Comparison of ENCODE assay signal across 1 cellular context in the genomic region with DNA sequence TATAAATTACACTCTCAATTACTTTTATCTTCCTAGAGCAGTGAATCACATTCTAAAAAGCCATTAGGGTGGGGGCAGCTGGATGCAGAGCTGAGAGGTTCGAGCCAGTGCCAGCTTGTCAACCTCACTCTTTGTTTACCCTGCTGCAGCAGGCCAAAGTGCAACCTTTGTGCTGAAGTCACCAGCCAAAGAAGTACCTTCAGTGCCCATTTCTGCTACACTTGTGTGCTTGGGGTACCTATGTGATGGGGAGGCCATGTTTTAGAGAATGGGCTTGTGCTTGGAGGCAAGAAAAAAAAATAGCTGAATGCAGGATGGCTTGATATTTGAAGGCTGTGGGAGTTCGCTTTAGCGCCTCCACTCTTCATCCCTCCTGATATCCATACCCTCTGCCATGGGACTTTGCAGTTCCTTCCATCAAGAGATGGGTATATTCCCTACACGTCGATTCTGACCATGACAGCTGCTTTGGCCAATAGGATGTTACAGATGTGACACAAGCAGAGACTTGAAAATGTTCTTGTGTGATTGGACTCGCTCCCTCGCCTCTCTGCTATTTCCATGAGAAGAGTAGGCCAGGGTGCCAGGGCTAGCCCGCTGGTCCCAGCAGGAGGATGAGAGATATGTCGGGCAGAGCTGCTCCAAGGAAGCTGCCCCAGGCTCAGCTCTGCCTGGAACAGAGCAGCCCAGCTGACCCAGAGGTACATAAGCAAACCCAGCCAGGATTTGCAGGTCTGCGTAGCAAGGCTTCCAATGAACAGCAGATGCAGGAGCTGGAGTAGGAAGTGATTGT.
TF ChIP-seq lines count a peak whose summit lies in the region.

No MANE protein-coding gene starts in this region.

TF ChIP-seq in HepG2, 621 proteins besides CTCF, POLR2A, EP300 and RAD21 (continued from another document and continues in another):
- no peak for TF ChIP-seq ZNF746 (CRISPR knock-in tag; IDR thresholded peaks at IDR 0.05)
- 0 out of 2 replicates have a peak, but pooled peaks have one; percentile 33 for TF ChIP-seq KAT8 (CRISPR knock-in tag; IDR thresholded peaks at IDR 0.05)
- TF ChIP-seq REXO4 (CRISPR knock-in tag; IDR thresholded peaks at IDR 0.05; ENCODE audit: borderline replicate concordance): no peak
- TF ChIP-seq KDM1A (CRISPR knock-in tag; IDR thresholded peaks at IDR 0.05): peak; percentile 69; the same call in 1 of the 2 replicates
- TF ChIP-seq, protein P1, sequence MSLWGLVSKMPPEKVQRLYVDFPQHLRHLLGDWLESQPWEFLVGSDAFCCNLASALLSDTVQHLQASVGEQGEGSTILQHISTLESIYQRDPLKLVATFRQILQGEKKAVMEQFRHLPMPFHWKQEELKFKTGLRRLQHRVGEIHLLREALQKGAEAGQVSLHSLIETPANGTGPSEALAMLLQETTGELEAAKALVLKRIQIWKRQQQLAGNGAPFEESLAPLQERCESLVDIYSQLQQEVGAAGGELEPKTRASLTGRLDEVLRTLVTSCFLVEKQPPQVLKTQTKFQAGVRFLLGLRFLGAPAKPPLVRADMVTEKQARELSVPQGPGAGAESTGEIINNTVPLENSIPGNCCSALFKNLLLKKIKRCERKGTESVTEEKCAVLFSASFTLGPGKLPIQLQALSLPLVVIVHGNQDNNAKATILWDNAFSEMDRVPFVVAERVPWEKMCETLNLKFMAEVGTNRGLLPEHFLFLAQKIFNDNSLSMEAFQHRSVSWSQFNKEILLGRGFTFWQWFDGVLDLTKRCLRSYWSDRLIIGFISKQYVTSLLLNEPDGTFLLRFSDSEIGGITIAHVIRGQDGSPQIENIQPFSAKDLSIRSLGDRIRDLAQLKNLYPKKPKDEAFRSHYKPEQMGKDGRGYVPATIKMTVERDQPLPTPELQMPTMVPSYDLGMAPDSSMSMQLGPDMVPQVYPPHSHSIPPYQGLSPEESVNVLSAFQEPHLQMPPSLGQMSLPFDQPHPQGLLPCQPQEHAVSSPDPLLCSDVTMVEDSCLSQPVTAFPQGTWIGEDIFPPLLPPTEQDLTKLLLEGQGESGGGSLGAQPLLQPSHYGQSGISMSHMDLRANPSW (CRISPR knock-in tag; IDR thresholded peaks at IDR 0.05; ENCODE audit: borderline replicate concordance): no peak
- TF ChIP-seq ZNF33A (CRISPR knock-in tag; IDR thresholded peaks at IDR 0.05; ENCODE audit: borderline replicate concordance): no peak
- TF ChIP-seq ZNF337 (CRISPR knock-in tag; IDR thresholded peaks at IDR 0.05; ENCODE audit: borderline replicate concordance, low read depth): no peak
- TF ChIP-seq RFX5 (IDR thresholded peaks at IDR 0.05; ENCODE audit: low read depth, low read length): no peak
- TF ChIP-seq NRL (CRISPR knock-in tag; IDR thresholded peaks at IDR 0.05; ENCODE audit: borderline replicate concordance): no peak
- no peak for TF ChIP-seq ZNF556 (CRISPR knock-in tag; IDR thresholded peaks at IDR 0.05; ENCODE audit: borderline replicate concordance)
- TF ChIP-seq ZNF749 (CRISPR knock-in tag; IDR thresholded peaks at IDR 0.05; ENCODE audit: borderline replicate concordance): no peak
- TF ChIP-seq, protein P2, sequence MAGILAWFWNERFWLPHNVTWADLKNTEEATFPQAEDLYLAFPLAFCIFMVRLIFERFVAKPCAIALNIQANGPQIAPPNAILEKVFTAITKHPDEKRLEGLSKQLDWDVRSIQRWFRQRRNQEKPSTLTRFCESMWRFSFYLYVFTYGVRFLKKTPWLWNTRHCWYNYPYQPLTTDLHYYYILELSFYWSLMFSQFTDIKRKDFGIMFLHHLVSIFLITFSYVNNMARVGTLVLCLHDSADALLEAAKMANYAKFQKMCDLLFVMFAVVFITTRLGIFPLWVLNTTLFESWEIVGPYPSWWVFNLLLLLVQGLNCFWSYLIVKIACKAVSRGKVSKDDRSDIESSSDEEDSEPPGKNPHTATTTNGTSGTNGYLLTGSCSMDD (CRISPR knock-in tag; IDR thresholded peaks at IDR 0.05): no peak
- TF ChIP-seq ZFP36 (IDR thresholded peaks at IDR 0.05; ENCODE audit: borderline replicate concordance, low read depth, low read length, partially characterized antibody): no peak
- TF ChIP-seq RFXAP (CRISPR knock-in tag; IDR thresholded peaks at IDR 0.05; ENCODE audit: borderline replicate concordance): no peak
- no peak for TF ChIP-seq ZKSCAN5 (CRISPR knock-in tag; IDR thresholded peaks at IDR 0.05)
- no peak for TF ChIP-seq SMAD9 (CRISPR knock-in tag; IDR thresholded peaks at IDR 0.05)
- TF ChIP-seq, protein P3, sequence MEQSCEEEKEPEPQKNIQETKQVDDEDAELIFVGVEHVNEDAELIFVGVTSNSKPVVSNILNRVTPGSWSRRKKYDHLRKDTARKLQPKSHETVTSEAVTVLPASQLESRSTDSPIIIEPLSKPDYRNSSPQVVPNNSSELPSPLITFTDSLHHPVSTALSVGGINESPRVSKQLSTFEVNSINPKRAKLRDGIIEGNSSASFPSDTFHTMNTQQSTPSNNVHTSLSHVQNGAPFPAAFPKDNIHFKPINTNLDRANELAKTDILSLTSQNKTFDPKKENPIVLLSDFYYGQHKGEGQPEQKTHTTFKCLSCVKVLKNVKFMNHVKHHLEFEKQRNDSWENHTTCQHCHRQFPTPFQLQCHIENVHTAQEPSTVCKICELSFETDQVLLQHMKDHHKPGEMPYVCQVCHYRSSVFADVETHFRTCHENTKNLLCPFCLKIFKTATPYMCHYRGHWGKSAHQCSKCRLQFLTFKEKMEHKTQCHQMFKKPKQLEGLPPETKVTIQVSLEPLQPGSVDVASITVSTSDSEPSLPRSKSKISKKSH (CRISPR knock-in tag; IDR thresholded peaks at IDR 0.05; ENCODE audit: borderline replicate concordance): no peak
- TF ChIP-seq ZNF17 (CRISPR knock-in tag; IDR thresholded peaks at IDR 0.05): no peak
- no peak for TF ChIP-seq ZSCAN29 (CRISPR knock-in tag; conservative IDR thresholded peaks at IDR 0.05)
- TF ChIP-seq, protein P4, sequence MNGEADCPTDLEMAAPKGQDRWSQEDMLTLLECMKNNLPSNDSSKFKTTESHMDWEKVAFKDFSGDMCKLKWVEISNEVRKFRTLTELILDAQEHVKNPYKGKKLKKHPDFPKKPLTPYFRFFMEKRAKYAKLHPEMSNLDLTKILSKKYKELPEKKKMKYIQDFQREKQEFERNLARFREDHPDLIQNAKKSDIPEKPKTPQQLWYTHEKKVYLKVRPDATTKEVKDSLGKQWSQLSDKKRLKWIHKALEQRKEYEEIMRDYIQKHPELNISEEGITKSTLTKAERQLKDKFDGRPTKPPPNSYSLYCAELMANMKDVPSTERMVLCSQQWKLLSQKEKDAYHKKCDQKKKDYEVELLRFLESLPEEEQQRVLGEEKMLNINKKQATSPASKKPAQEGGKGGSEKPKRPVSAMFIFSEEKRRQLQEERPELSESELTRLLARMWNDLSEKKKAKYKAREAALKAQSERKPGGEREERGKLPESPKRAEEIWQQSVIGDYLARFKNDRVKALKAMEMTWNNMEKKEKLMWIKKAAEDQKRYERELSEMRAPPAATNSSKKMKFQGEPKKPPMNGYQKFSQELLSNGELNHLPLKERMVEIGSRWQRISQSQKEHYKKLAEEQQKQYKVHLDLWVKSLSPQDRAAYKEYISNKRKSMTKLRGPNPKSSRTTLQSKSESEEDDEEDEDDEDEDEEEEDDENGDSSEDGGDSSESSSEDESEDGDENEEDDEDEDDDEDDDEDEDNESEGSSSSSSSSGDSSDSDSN (CRISPR knock-in tag; IDR thresholded peaks at IDR 0.05): no peak
- no peak for TF ChIP-seq NAIF1 (CRISPR knock-in tag; IDR thresholded peaks at IDR 0.05; ENCODE audit: borderline replicate concordance)
- TF ChIP-seq ARHGAP35 (CRISPR knock-in tag; IDR thresholded peaks at IDR 0.05; ENCODE audit: borderline replicate concordance): no peak
- TF ChIP-seq, protein P5, sequence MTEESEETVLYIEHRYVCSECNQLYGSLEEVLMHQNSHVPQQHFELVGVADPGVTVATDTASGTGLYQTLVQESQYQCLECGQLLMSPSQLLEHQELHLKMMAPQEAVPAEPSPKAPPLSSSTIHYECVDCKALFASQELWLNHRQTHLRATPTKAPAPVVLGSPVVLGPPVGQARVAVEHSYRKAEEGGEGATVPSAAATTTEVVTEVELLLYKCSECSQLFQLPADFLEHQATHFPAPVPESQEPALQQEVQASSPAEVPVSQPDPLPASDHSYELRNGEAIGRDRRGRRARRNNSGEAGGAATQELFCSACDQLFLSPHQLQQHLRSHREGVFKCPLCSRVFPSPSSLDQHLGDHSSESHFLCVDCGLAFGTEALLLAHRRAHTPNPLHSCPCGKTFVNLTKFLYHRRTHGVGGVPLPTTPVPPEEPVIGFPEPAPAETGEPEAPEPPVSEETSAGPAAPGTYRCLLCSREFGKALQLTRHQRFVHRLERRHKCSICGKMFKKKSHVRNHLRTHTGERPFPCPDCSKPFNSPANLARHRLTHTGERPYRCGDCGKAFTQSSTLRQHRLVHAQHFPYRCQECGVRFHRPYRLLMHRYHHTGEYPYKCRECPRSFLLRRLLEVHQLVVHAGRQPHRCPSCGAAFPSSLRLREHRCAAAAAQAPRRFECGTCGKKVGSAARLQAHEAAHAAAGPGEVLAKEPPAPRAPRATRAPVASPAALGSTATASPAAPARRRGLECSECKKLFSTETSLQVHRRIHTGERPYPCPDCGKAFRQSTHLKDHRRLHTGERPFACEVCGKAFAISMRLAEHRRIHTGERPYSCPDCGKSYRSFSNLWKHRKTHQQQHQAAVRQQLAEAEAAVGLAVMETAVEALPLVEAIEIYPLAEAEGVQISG (CRISPR knock-in tag; IDR thresholded peaks at IDR 0.05): 0 out of 2 replicates have a peak, but pooled peaks have one; percentile 45
- TF ChIP-seq, protein P6, sequence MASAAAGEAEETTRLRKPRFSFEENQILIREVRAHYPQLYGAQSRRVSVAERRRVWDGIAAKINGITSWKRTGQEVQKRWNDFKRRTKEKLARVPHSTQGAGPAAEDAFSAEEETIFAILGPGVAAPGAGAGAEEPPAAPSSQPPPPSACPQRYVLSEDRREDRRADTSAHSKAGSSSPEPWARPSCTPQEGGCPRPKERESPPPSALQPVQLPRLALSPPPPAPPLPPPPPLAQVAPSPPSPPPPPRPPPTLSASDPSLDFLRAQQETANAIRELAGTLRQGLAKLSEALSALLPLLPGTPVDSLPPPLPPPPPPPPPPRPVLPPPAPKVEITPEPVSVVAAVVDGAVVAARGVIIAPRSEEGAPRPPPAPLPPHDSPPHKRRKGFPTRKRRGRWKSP (CRISPR knock-in tag; IDR thresholded peaks at IDR 0.05): no peak
- TF ChIP-seq, protein P7, sequence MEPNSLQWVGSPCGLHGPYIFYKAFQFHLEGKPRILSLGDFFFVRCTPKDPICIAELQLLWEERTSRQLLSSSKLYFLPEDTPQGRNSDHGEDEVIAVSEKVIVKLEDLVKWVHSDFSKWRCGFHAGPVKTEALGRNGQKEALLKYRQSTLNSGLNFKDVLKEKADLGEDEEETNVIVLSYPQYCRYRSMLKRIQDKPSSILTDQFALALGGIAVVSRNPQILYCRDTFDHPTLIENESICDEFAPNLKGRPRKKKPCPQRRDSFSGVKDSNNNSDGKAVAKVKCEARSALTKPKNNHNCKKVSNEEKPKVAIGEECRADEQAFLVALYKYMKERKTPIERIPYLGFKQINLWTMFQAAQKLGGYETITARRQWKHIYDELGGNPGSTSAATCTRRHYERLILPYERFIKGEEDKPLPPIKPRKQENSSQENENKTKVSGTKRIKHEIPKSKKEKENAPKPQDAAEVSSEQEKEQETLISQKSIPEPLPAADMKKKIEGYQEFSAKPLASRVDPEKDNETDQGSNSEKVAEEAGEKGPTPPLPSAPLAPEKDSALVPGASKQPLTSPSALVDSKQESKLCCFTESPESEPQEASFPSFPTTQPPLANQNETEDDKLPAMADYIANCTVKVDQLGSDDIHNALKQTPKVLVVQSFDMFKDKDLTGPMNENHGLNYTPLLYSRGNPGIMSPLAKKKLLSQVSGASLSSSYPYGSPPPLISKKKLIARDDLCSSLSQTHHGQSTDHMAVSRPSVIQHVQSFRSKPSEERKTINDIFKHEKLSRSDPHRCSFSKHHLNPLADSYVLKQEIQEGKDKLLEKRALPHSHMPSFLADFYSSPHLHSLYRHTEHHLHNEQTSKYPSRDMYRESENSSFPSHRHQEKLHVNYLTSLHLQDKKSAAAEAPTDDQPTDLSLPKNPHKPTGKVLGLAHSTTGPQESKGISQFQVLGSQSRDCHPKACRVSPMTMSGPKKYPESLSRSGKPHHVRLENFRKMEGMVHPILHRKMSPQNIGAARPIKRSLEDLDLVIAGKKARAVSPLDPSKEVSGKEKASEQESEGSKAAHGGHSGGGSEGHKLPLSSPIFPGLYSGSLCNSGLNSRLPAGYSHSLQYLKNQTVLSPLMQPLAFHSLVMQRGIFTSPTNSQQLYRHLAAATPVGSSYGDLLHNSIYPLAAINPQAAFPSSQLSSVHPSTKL (CRISPR knock-in tag; IDR thresholded peaks at IDR 0.05): peak; percentile 91
- no peak for TF ChIP-seq ZNF30 (CRISPR knock-in tag; IDR thresholded peaks at IDR 0.05)
- no peak for TF ChIP-seq SMYD3 (CRISPR knock-in tag; IDR thresholded peaks at IDR 0.05)
- TF ChIP-seq, protein P8, sequence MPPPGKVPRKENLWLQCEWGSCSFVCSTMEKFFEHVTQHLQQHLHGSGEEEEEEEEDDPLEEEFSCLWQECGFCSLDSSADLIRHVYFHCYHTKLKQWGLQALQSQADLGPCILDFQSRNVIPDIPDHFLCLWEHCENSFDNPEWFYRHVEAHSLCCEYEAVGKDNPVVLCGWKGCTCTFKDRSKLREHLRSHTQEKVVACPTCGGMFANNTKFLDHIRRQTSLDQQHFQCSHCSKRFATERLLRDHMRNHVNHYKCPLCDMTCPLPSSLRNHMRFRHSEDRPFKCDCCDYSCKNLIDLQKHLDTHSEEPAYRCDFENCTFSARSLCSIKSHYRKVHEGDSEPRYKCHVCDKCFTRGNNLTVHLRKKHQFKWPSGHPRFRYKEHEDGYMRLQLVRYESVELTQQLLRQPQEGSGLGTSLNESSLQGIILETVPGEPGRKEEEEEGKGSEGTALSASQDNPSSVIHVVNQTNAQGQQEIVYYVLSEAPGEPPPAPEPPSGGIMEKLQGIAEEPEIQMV (CRISPR knock-in tag; IDR thresholded peaks at IDR 0.05; ENCODE audit: low read depth): no peak
- no peak for TF ChIP-seq TP53 (CRISPR knock-in tag; conservative IDR thresholded peaks at IDR 0.05)
- TF ChIP-seq, protein P9, sequence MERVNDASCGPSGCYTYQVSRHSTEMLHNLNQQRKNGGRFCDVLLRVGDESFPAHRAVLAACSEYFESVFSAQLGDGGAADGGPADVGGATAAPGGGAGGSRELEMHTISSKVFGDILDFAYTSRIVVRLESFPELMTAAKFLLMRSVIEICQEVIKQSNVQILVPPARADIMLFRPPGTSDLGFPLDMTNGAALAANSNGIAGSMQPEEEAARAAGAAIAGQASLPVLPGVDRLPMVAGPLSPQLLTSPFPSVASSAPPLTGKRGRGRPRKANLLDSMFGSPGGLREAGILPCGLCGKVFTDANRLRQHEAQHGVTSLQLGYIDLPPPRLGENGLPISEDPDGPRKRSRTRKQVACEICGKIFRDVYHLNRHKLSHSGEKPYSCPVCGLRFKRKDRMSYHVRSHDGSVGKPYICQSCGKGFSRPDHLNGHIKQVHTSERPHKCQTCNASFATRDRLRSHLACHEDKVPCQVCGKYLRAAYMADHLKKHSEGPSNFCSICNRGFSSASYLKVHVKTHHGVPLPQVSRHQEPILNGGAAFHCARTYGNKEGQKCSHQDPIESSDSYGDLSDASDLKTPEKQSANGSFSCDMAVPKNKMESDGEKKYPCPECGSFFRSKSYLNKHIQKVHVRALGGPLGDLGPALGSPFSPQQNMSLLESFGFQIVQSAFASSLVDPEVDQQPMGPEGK (CRISPR knock-in tag; IDR thresholded peaks at IDR 0.05): peak; percentile 77
- TF ChIP-seq NFATC3 (CRISPR knock-in tag; IDR thresholded peaks at IDR 0.05): no peak
- no peak for TF ChIP-seq PAF1 (CRISPR knock-in tag; IDR thresholded peaks at IDR 0.05)
- TF ChIP-seq, protein P10, sequence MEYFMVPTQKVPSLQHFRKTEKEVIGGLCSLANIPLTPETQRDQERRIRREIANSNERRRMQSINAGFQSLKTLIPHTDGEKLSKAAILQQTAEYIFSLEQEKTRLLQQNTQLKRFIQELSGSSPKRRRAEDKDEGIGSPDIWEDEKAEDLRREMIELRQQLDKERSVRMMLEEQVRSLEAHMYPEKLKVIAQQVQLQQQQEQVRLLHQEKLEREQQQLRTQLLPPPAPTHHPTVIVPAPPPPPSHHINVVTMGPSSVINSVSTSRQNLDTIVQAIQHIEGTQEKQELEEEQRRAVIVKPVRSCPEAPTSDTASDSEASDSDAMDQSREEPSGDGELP (IDR thresholded peaks at IDR 0.05; ENCODE audit: borderline replicate concordance, low read depth): no peak
- peak; percentile 65; the same call in 1 of the 2 replicates for TF ChIP-seq FOXJ3 (CRISPR knock-in tag; IDR thresholded peaks at IDR 0.05; ENCODE audit: borderline replicate concordance)
